In genomic region chr1:65419681-65420589, GRCh38 we compare ENCODE assay signal across 8 cellular contexts. TPM values are rescaled to one million over a fixed set of nuclear protein-coding genes. Genes with fewer than 3 reads are reported as not detected.
DNase-seq lines count a peak whose midpoint lies in the region; ATAC-seq and TF ChIP-seq lines count a peak whose summit lies in the region.

No MANE protein-coding gene starts in this region.

- H4K20me1 ChIP-seq in fibroblast of lung (ENCODE audit: control insufficient read depth, extremely low read depth, insufficient read depth, low read length): no peaks in the 10 kb centered on the region

- intact Hi-C loops in activated T-helper 1 cell treated with anti-CD3 and anti-CD28 coated beads, Interleukin-12 subunit alpha, Interleukin-12 subunit beta, Interleukin-2, Interleukin-4 antibody, amounts not matched to agents 30 ng/mL and 10 ng/mL and 1 ng/mL, durations not matched to agents 14 hours and 24 hours and 36 hours (cut with micrococcal nuclease): loop anchor here (1.0 to 10.0 kb wide), 12 partner anchors 27 to 1505 kb away; partner anchors contain the start of genes AK4, DNAI4, DNAJC6 and JAK1
- intact Hi-C loops in naive thymus-derived CD4-positive, alpha-beta T cell (cut with micrococcal nuclease): loop anchor here (1.0 to 10.0 kb wide), 22 partner anchors 10 to 1898 kb away; partner anchors contain the start of genes DNAI4 (in 2 of the 2), JAK1 (in 2 of the 2), MIER1 (in 2 of the 2) and RAVER2 (in 2 of the 2)

- ATAC-seq in naive thymus-derived CD4-positive, alpha-beta T cell: peak; percentile 97
- ATAC-seq in stimulated activated memory B cell treated with anti-CD40 and anti-IgM and Interleukin-4, amounts not matched to agents 10 μg/mL and 1 μg/mL and 100 μg/mL, for 72 hours: peak; percentile 98

- H3K27me3 ChIP-seq in fibroblast of lung (ENCODE audit: control insufficient read depth, insufficient read depth, low read length): no peaks in the 10 kb centered on the region
- H3K27me3 ChIP-seq in naive thymus-derived CD4-positive, alpha-beta T cell (ENCODE audit: control insufficient read depth in 2 of 2, insufficient read depth in 2 of 2, low read length in 2 of 2): no peaks in the 10 kb centered on the region

- peak overlapping the region; percentile 43 for H3K9ac ChIP-seq in fibroblast of lung (ENCODE audit: insufficient read depth, low read length)

- H3K4me1 ChIP-seq in fibroblast of lung (ENCODE audit: control insufficient read depth, extremely low read depth, insufficient read depth, low read length): peaks cover 12% of the 10 kb centered on the region
- H3K4me1 ChIP-seq in naive thymus-derived CD4-positive, alpha-beta T cell (ENCODE audit: control insufficient read depth in 2 of 2, insufficient read depth in 2 of 2, low read length in 2 of 2): peaks cover 0 to 8% of the 10 kb centered on the region in 2 donors

- peaks cover 5% of the 10 kb centered on the region for H3K36me3 Mint-ChIP-seq in activated T-helper 1 cell treated with anti-CD3 and anti-CD28 coated beads, Interleukin-12 subunit alpha, Interleukin-12 subunit beta, Interleukin-2, Interleukin-4 antibody, amounts not matched to agents 30 ng/mL and 10 ng/mL and 1 ng/mL, durations not matched to agents 14 hours and 24 hours and 36 hours (ENCODE audit: low read depth)
- peaks cover 0 to 7% (median 0%) of the 10 kb centered on the region in 5 donors for H3K36me3 Mint-ChIP-seq in naive thymus-derived CD4-positive, alpha-beta T cell
- no peaks in the 10 kb centered on the region for H3K36me3 Mint-ChIP-seq in stimulated activated memory B cell treated with anti-CD40 and anti-IgM and Interleukin-4, amounts not matched to agents 10 μg/mL and 1 μg/mL and 100 μg/mL, for 72 hours

- POLR2A ChIA-PET in naive thymus-derived CD4-positive, alpha-beta T cell (lab: Charles Lee): interaction anchor here (0.7 to 1.7 kb wide), 5 partner anchors 12 to 355 kb away, joined by 3 to 12 read pairs (median 4); no protein-coding TSS in a partner anchor

- H3K27ac ChIP-seq in fibroblast of lung (ENCODE audit: insufficient read depth, low read length): peak overlapping the region; percentile 22
- H3K27ac ChIP-seq in naive thymus-derived CD4-positive, alpha-beta T cell (ENCODE audit: low read depth, low read length): peak overlapping the region; percentile 78

- peaks cover 35% of the 10 kb centered on the region for H3K79me2 ChIP-seq in fibroblast of lung (ENCODE audit: control insufficient read depth, insufficient read depth, low read length)

- H3K27ac Mint-ChIP-seq in activated T-helper 1 cell treated with anti-CD3 and anti-CD28 coated beads, Interleukin-12 subunit alpha, Interleukin-12 subunit beta, Interleukin-2, Interleukin-4 antibody, amounts not matched to agents 30 ng/mL and 10 ng/mL and 1 ng/mL, durations not matched to agents 14 hours and 24 hours and 36 hours: peak overlapping the region; percentile 90
- H3K27ac Mint-ChIP-seq in naive thymus-derived CD4-positive, alpha-beta T cell: peak overlapping the region in 7 of 9 donors; percentile 84 to 97 (median 95)
- no peak overlapping the region for H3K27ac Mint-ChIP-seq in stimulated activated memory B cell treated with anti-CD40 and anti-IgM and Interleukin-4, amounts not matched to agents 10 μg/mL and 1 μg/mL and 100 μg/mL, for 72 hours

- no peaks in the 10 kb centered on the region for H3K9me3 Mint-ChIP-seq in activated T-helper 1 cell treated with anti-CD3 and anti-CD28 coated beads, Interleukin-12 subunit alpha, Interleukin-12 subunit beta, Interleukin-2, Interleukin-4 antibody, amounts not matched to agents 30 ng/mL and 10 ng/mL and 1 ng/mL, durations not matched to agents 14 hours and 24 hours and 36 hours
- peaks cover 0 to 2% (median 0%) of the 10 kb centered on the region in 11 donors for H3K9me3 Mint-ChIP-seq in naive thymus-derived CD4-positive, alpha-beta T cell
- H3K9me3 Mint-ChIP-seq in stimulated activated memory B cell treated with anti-CD40 and anti-IgM and Interleukin-4, amounts not matched to agents 10 μg/mL and 1 μg/mL and 100 μg/mL, for 72 hours: no peaks in the 10 kb centered on the region

- peak overlapping the region; percentile 98 for H2AFZ ChIP-seq in fibroblast of lung (ENCODE audit: low read length)

- no peaks in the 10 kb centered on the region for H3K36me3 ChIP-seq in fibroblast of lung (ENCODE audit: control insufficient read depth, insufficient read depth, low read length)
- H3K36me3 ChIP-seq in naive thymus-derived CD4-positive, alpha-beta T cell (ENCODE audit: control insufficient read depth in 2 of 3, insufficient read depth in 3 of 3, low read length in 3 of 3): peaks cover 0 to 4% (median 0%) of the 10 kb centered on the region in 3 experiments

- no peaks in the 10 kb centered on the region for H3K9me3 ChIP-seq in fibroblast of lung (ENCODE audit: control insufficient read depth, insufficient read depth, low read depth, low read length)
- H3K9me3 ChIP-seq in naive thymus-derived CD4-positive, alpha-beta T cell (ENCODE audit: control insufficient read depth in 2 of 3, low read length in 3 of 3): no peaks in the 10 kb centered on the region

- no peak for TF ChIP-seq CTCF in fibroblast of lung (conservative IDR thresholded peaks at IDR 0.05 in 1 of 2, IDR thresholded peaks at IDR 0.05 in 1 of 2; ENCODE audit: low read depth in 1 of 2, low read length in 2 of 2)

- H3K27me3 Mint-ChIP-seq in activated T-helper 1 cell treated with anti-CD3 and anti-CD28 coated beads, Interleukin-12 subunit alpha, Interleukin-12 subunit beta, Interleukin-2, Interleukin-4 antibody, amounts not matched to agents 30 ng/mL and 10 ng/mL and 1 ng/mL, durations not matched to agents 14 hours and 24 hours and 36 hours (ENCODE audit: insufficient read depth): peaks cover 5% of the 10 kb centered on the region
- H3K27me3 Mint-ChIP-seq in naive thymus-derived CD4-positive, alpha-beta T cell: peaks cover 0 to 12% (median 0%) of the 10 kb centered on the region in 5 donors
- H3K27me3 Mint-ChIP-seq in stimulated activated memory B cell treated with anti-CD40 and anti-IgM and Interleukin-4, amounts not matched to agents 10 μg/mL and 1 μg/mL and 100 μg/mL, for 72 hours: no peaks in the 10 kb centered on the region

- H3K4me3 ChIP-seq in fibroblast of lung (replicated peaks in 1 of 4; ENCODE audit: control extremely low read depth in 1 of 4, insufficient read depth in 1 of 4, low read depth in 3 of 4, low read length in 4 of 4): peak overlapping the region; percentile 72 to 90 (median 77)
- H3K4me3 ChIP-seq in naive thymus-derived CD4-positive, alpha-beta T cell (ENCODE audit: low read length): peak overlapping the region; percentile 86

- H3K4me1 Mint-ChIP-seq in activated T-helper 1 cell treated with anti-CD3 and anti-CD28 coated beads, Interleukin-12 subunit alpha, Interleukin-12 subunit beta, Interleukin-2, Interleukin-4 antibody, amounts not matched to agents 30 ng/mL and 10 ng/mL and 1 ng/mL, durations not matched to agents 14 hours and 24 hours and 36 hours (ENCODE audit: low read depth): peaks cover 32% of the 10 kb centered on the region
- H3K4me1 Mint-ChIP-seq in naive thymus-derived CD4-positive, alpha-beta T cell: peaks cover 0 to 31% (median 22%) of the 10 kb centered on the region in 7 donors
- peaks cover 14% of the 10 kb centered on the region for H3K4me1 Mint-ChIP-seq in stimulated activated memory B cell treated with anti-CD40 and anti-IgM and Interleukin-4, amounts not matched to agents 10 μg/mL and 1 μg/mL and 100 μg/mL, for 72 hours

- H3K4me2 ChIP-seq in fibroblast of lung (ENCODE audit: extremely low read depth, insufficient read depth, low read length): peak overlapping the region; percentile 71

- no peak overlapping the region for H3K4me3 Mint-ChIP-seq in activated T-helper 1 cell treated with anti-CD3 and anti-CD28 coated beads, Interleukin-12 subunit alpha, Interleukin-12 subunit beta, Interleukin-2, Interleukin-4 antibody, amounts not matched to agents 30 ng/mL and 10 ng/mL and 1 ng/mL, durations not matched to agents 14 hours and 24 hours and 36 hours
- H3K4me3 Mint-ChIP-seq in naive thymus-derived CD4-positive, alpha-beta T cell: no peak overlapping the region
- H3K4me3 Mint-ChIP-seq in stimulated activated memory B cell treated with anti-CD40 and anti-IgM and Interleukin-4, amounts not matched to agents 10 μg/mL and 1 μg/mL and 100 μg/mL, for 72 hours: no peak overlapping the region

- CTCF ChIA-PET in naive thymus-derived CD4-positive, alpha-beta T cell (lab: Charles Lee): interaction anchor here (0.5 to 1.2 kb wide), 6 partner anchors 9 to 1454 kb away, joined by 3 to 7 read pairs (median 3); no protein-coding TSS in a partner anchor

- DNase-seq in Daoy (ENCODE audit: low read depth) (peak; percentile 99), GOT3 (lab: John Stamatoyannopoulos, UW) (peak; percentile 99), Kasumi-1 (lab: John Stamatoyannopoulos, UW) (peak; percentile 94 to 97), RKO (ENCODE audit: low spot score) (peak; percentile 94), fibroblast of lung (ENCODE audit: low read depth in 2 of 2) (peak; percentile 96 to 99)
- DNase-seq in activated T-helper 1 cell treated with anti-CD3 and anti-CD28 coated beads, Interleukin-12 subunit alpha, Interleukin-12 subunit beta, Interleukin-2, Interleukin-4 antibody, amounts not matched to agents 30 ng/mL and 10 ng/mL and 1 ng/mL, durations not matched to agents 14 hours and 24 hours and 36 hours (ENCODE audit: low spot score): peak; percentile 98
- DNase-seq in naive thymus-derived CD4-positive, alpha-beta T cell: peak; percentile 93 to 99 (median 98)

RNA-seq across cellular contexts. Expression of gene LEPR, which starts 0.5 kb away (rescaled TPM):
- total RNA-seq in Daoy (2014; rRNA removed; shearing (Covaris generic)): 6.5 and 7.1 TPM in 2 replicates
- total RNA-seq in activated T-helper 1 cell treated with anti-CD3 and anti-CD28 coated beads, Interleukin-12 subunit alpha, Interleukin-12 subunit beta, Interleukin-2, Interleukin-4 antibody, amounts not matched to agents 30 ng/mL and 10 ng/mL and 1 ng/mL, durations not matched to agents 14 hours and 24 hours and 36 hours: 1.1 and 1.4 TPM in 2 replicates
- total RNA-seq in fibroblast of lung: 10.0 and 20.1 TPM in 2 replicates
- polyA plus RNA-seq in fibroblast of lung: 4.1 and 8.0 TPM in 2 replicates
- 2.6 and 4.4 TPM in 2 replicates for polyA plus RNA-seq in fibroblast of lung (2012)
- 0.37 and 2.8 TPM in 2 replicates for polyA minus RNA-seq in fibroblast of lung (ENCODE audit: low replicate concordance)
- 1 to 10 TPM; 1.2 to 3.0 (median 1.8) TPM for total RNA-seq in naive thymus-derived CD4-positive, alpha-beta T cell
- 1 to 10 TPM; 2.0 TPM for polyA plus RNA-seq in naive thymus-derived CD4-positive, alpha-beta T cell

RNA-seq across cellular contexts. Expression of gene LEPROT, which starts 0.5 kb away (rescaled TPM):
- total RNA-seq in Daoy (2014; rRNA removed; shearing (Covaris generic)): 19.9 and 21.3 TPM in 2 replicates
- 24.2 and 25.0 TPM in 2 replicates for total RNA-seq in activated T-helper 1 cell treated with anti-CD3 and anti-CD28 coated beads, Interleukin-12 subunit alpha, Interleukin-12 subunit beta, Interleukin-2, Interleukin-4 antibody, amounts not matched to agents 30 ng/mL and 10 ng/mL and 1 ng/mL, durations not matched to agents 14 hours and 24 hours and 36 hours
- total RNA-seq in fibroblast of lung: 37.5 and 46.0 TPM in 2 replicates
- polyA plus RNA-seq in fibroblast of lung: 58.2 and 101 TPM in 2 replicates
- polyA plus RNA-seq in fibroblast of lung (2012): 43.5 and 77.5 TPM in 2 replicates
- 11.8 and 18.7 TPM in 2 replicates for polyA minus RNA-seq in fibroblast of lung (ENCODE audit: low replicate concordance)
- total RNA-seq in naive thymus-derived CD4-positive, alpha-beta T cell: 10 to 100 TPM; 20.8 to 26.3 (median 26.0) TPM
- 10 to 100 TPM; 11.8 to 15.2 TPM for polyA plus RNA-seq in naive thymus-derived CD4-positive, alpha-beta T cell

Comparison
In these comparisons a context has a peak if more than half of its experiments do, and no peak if none do; other contexts are left out.
1. Peak in every context shown above with its lines: DNase-seq, ATAC-seq, H3K4me3 ChIP-seq and H3K27ac ChIP-seq.